Comparison of ENCODE assay signal across 18 cellular contexts in the genomic region with DNA sequence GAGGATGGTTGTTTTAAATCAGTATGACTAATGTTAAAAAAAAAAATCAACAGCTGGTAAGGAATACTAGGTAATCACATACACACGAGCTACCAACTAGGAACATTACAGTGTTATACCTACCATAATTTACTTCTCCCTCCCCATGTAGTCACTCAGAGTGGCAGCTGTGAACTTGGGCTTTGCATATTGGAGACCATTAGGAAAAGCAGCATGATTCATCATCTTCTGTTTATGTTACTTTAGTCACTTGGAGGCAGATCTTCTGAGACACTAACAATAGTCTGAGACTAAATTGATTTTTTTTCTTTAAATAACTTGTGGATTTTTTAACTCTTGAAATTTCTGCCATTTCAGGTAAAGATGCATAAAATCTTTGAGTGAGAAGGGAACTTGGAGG.
DNase-seq lines count a peak whose midpoint lies in the region; ATAC-seq and TF ChIP-seq lines count a peak whose summit lies in the region.
"Had no signal": no experiment of that assay in that cellular context is flagged by ENCODE, and none has a peak within 500 bp of the region (broad histone marks: within the 10 kb centered on the region; RNA-seq: fewer than 3 reads in every experiment).

No MANE protein-coding gene starts in this region.

- peaks cover 16% of the 10 kb centered on the region for H3K4me1 Mint-ChIP-seq in chondrocyte (ENCODE audit: low read depth)

- DNase-seq in AG10803 (ENCODE audit: low read depth) = peak; percentile 16
- peak; percentile 20 for DNase-seq in HS-5 (ENCODE audit: low read depth)
- DNase-seq in chondrocyte (ENCODE audit: low spot score) = no peak
- DNase-seq in kidney glomerular epithelial cell (lab: John Stamatoyannopoulos, UW) = peak; percentile 5
- no peak for DNase-seq in NCI-H1930 (lab: John Stamatoyannopoulos, UW)
- no peak for DNase-seq in NCI-H345 (lab: John Stamatoyannopoulos, UW)
- DNase-seq in HPDE6-E6E7 (ENCODE audit: extremely low spot score) = no peak
- DNase-seq: anterior cingulate cortex; BE2C; GOT3; NCI-H1417 treated with DMSO at 0.1 percent for 48 hours; NCI-H524 treated with DMSO at 0.1 percent for 48 hours; sigmoid colon; stimulated activated CD4-positive, alpha-beta T cell treated with anti-CD3 and anti-CD28 coated beads, Interleukin-4, amount 100 ng/mL, for 4 hours; trophoblast cell had no signal

- H3K36me3 Mint-ChIP-seq in chondrocyte (ENCODE audit: low read depth) = no peaks in the 10 kb centered on the region

- peak overlapping the region; percentile 22 for H3K27ac Mint-ChIP-seq in chondrocyte (ENCODE audit: unreplicated experiment)
- H3K27ac Mint-ChIP-seq: activated T-helper 2 cell treated with anti-CD3 and anti-CD28 coated beads, Interferon-gamma antibody, Interleukin-2, Interleukin-4, amounts not matched to agents 10 μg/mL and 5 μg/mL and 100 μg/mL, durations not matched to agents 14 hours and 24 hours and 36 hours; memory B cell had no signal

- no peak overlapping the region for H3K4me3 Mint-ChIP-seq in chondrocyte (ENCODE audit: unreplicated experiment)
- H3K4me3 Mint-ChIP-seq: memory B cell had no signal

- no peak overlapping the region for H3K4me3 ChIP-seq in AG10803 (ENCODE audit: low read length)
- H3K4me3 ChIP-seq: sigmoid colon had no signal

- H3K9me3 Mint-ChIP-seq in chondrocyte (ENCODE audit: low read depth) = peaks cover 10% of the 10 kb centered on the region

- no peaks in the 10 kb centered on the region for H3K27me3 Mint-ChIP-seq in chondrocyte (ENCODE audit: low read depth)

- no peak for ATAC-seq in GM18907 (IDR thresholded peaks at IDR 0.05; ENCODE audit: unreplicated experiment)

- TF ChIP-seq CTCF in AG10803 (conservative IDR thresholded peaks at IDR 0.05; ENCODE audit: low read length) (no peak), chondrocyte (IDR thresholded peaks at IDR 0.05) (no peak)

Comparison
In these comparisons a context has a peak if more than half of its experiments do, and no peak if none do; other contexts are left out.
1. DNase-seq: peak in AG10803 (single experiment), HS-5 (single experiment) and kidney glomerular epithelial cell (single experiment); none in chondrocyte (single experiment), NCI-H1930 (0 of 2), NCI-H345 (single experiment) and HPDE6-E6E7 (single experiment).